ENCODE assay signal across 28 cellular contexts in genomic region chr15:37885651-37886050, GRCh38. TPM values are rescaled to one million over a fixed set of nuclear protein-coding genes. Genes with fewer than 3 reads are reported as not detected.
"Had no signal": no experiment of that assay in that cellular context is flagged by ENCODE, and none has a peak within 500 bp of the region (broad histone marks: within the 10 kb centered on the region; RNA-seq: fewer than 3 reads in every experiment).

No MANE protein-coding gene starts in this region.

- H3K4me1 ChIP-seq: Peyer's patch had no signal

- H3K4me3 ChIP-seq: Peyer's patch had no signal

- H3K36me3 ChIP-seq: brain microvascular endothelial cell, Peyer's patch, WERI-Rb-1 had no signal

- H3K27me3 ChIP-seq: brain microvascular endothelial cell, Peyer's patch had no signal

- H3K9me3 ChIP-seq: Peyer's patch had no signal

- DNase-seq: activated CD4-positive, alpha-beta T cell treated with anti-CD3 and anti-CD28 coated beads for 36 hours; activated CD8-positive, alpha-beta memory T cell treated with anti-CD3 and anti-CD28 coated beads, Interleukin-2, amount 50 U/mL, for 4 hours; activated CD8-positive, alpha-beta T cell treated with anti-CD3 and anti-CD28 coated beads for 36 hours; activated gamma-delta T cell treated with Interleukin-2 at 50 U/mL for 16 hours; activated naive CD4-positive, alpha-beta T cell treated with anti-CD3 and anti-CD28 coated beads, Interleukin-2, amount 10 ng/mL, durations not matched to agents 7 days and 5 days; activated naive CD8-positive, alpha-beta T cell treated with anti-CD3 and anti-CD28 coated beads for 36 hours; activated T-cell treated with anti-CD3 and anti-CD28 coated beads, Interleukin-2, amount 50 U/mL, for 72 hours; brain microvascular endothelial cell; cerebellar nuclear complex; NCI-H1092; NCI-H1417 treated with DMSO at 0.1 percent for 48 hours; NCI-H1694; NCI-H2029; NCI-H510A treated with DMSO at 0.1 percent for 48 hours; NCI-H69; NK-92 treated with Interleukin-12 subunit alpha and Interleukin-12 subunit beta, amount 100 ng/mL, for 24 hours; OCI-M1; Peyer's patch; SHP77 treated with DMSO at 0.1 percent for 48 hours; T-helper 17 cell; T-helper 9 cell; WERI-Rb-1 had no signal

- H3K27ac ChIP-seq: brain microvascular endothelial cell, Peyer's patch, WERI-Rb-1 had no signal

- ATAC-seq: activated CD4-positive, alpha-beta T cell treated with anti-CD3 and anti-CD28 coated beads for 36 hours; activated CD8-positive, alpha-beta T cell treated with anti-CD3 and anti-CD28 coated beads for 36 hours; activated T-cell treated with anti-CD3 and anti-CD28 coated beads, Interleukin-2, amount 50 U/mL, for 72 hours; T-helper 17 cell had no signal

- FAIRE-seq: colon had no signal

RNA-seq across cellular contexts. Expression of gene TMCO5A, which starts 48.8 kb away (rescaled TPM):
- total RNA-seq: activated CD4-positive, alpha-beta T cell treated with anti-CD3 and anti-CD28 coated beads for 36 hours; activated CD8-positive, alpha-beta T cell treated with anti-CD3 and anti-CD28 coated beads for 36 hours; activated naive CD8-positive, alpha-beta T cell treated with anti-CD3 and anti-CD28 coated beads for 36 hours; activated T-cell treated with anti-CD3 and anti-CD28 coated beads, Interleukin-2, amount 50 U/mL, for 72 hours; activated T-helper 2 cell treated with anti-CD3 and anti-CD28 coated beads, Interferon-gamma antibody, Interleukin-2, Interleukin-4, amounts not matched to agents 10 μg/mL and 5 μg/mL and 100 μg/mL, durations not matched to agents 14 hours and 24 hours and 36 hours; cardiac septum; LHCN-M2; MCF 10A; Peyer's patch; SK-MEL-5; T-helper 17 cell had no signal
